34 cellular contexts compared by ENCODE assay signal in the genomic region with DNA sequence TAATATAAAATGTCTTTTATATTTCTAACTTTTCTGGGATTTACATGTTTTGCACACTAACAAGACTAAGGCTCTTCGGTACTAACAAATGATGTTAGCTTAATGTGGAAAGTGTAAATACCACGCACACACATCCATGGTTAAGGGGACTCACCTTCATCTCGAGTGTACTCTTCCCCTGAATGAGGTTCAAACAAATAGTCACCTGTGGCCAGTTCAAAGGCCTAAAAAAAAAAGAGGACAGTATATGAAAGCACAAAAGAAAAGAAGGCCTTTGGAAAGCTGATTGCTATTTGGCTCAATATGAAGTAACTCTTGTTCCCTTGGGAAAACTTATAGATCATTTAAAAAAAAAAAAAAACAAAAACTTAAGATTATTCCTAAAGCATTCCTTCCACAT. TPM values are rescaled to one million over a fixed set of nuclear protein-coding genes. Genes with fewer than 3 reads are reported as not detected.
"Had no signal": no experiment of that assay in that cellular context is flagged by ENCODE, and none has a peak within 500 bp of the region (broad histone marks: within the 10 kb centered on the region; RNA-seq: fewer than 3 reads in every experiment).

No MANE protein-coding gene starts in this region.

- H3K4me3 ChIP-seq: colonic mucosa, esophagus squamous epithelium, gastrocnemius medialis, heart right ventricle, left lung, lower lobe of right lung, mucosa of descending colon had no signal

- H3K9me3 ChIP-seq: colonic mucosa, esophagus squamous epithelium, gastrocnemius medialis, heart right ventricle, left lung, lower lobe of right lung, mucosa of descending colon had no signal

- H3K27me3 ChIP-seq: colonic mucosa, esophagus squamous epithelium, gastrocnemius medialis, heart right ventricle, left lung had no signal

- FAIRE-seq: endometrium, islet of Langerhans, keratinocyte had no signal

- ATAC-seq: effector memory CD8-positive, alpha-beta T cell; esophagus mucosa; gastrocnemius medialis; heart right ventricle; left cardiac atrium; left lung; left ventricle myocardium superior; lower lobe of right lung; mucosa of descending colon had no signal

- DNase-seq: colonic mucosa; cortex of kidney; effector CD8-positive, alpha-beta T cell; effector memory CD8-positive, alpha-beta T cell; endodermal cell; erythroblast; esophagus squamous epithelium; foreskin fibroblast; foreskin melanocyte; gastrocnemius medialis; glutamatergic neuron; head of caudate nucleus; heart right ventricle; hippocampal formation; left cardiac atrium; left lung; left ventricle myocardium superior; lower lobe of right lung; mesenchymal stem cell; mucosa of descending colon; naive B cell had no signal

- H3K27ac ChIP-seq: colonic mucosa, epithelial cell of prostate, esophagus squamous epithelium, gastrocnemius medialis, heart right ventricle, left lung, lower lobe of right lung had no signal

- H3K4me1 ChIP-seq: colonic mucosa, esophagus squamous epithelium, gastrocnemius medialis, heart right ventricle, left lung, lower lobe of right lung had no signal

RNA-seq across cellular contexts. Expression of a gene that starts 37.2 kb away (rescaled TPM):
- total RNA-seq: colonic mucosa, dermis microvascular lymphatic vessel endothelial cell, endodermal cell, esophagus mucosa, esophagus squamous epithelium, gastrocnemius medialis, glomerular endothelial cell, heart right ventricle, kidney epithelial cell, left cardiac atrium, left lung, left ventricle myocardium superior, lower leg skin, lower lobe of right lung, lung microvascular endothelial cell, mesenteric fat pad, mesothelial cell of epicardium, myocyte had no signal
- polyA plus RNA-seq: heart right ventricle, keratinocyte had no signal

RNA-seq across cellular contexts. Expression of a gene that starts 45.3 kb away (rescaled TPM):
- total RNA-seq: dermis microvascular lymphatic vessel endothelial cell, endodermal cell, esophagus mucosa, esophagus squamous epithelium, gastrocnemius medialis, glomerular endothelial cell, kidney epithelial cell, left cardiac atrium, left lung, left ventricle myocardium superior, lower lobe of right lung, lung microvascular endothelial cell, mesothelial cell of epicardium, mucosa of descending colon, myocyte had no signal
- polyA plus RNA-seq: keratinocyte had no signal
